Comparison of ENCODE assay signal across 13 cellular contexts in the genomic region with DNA sequence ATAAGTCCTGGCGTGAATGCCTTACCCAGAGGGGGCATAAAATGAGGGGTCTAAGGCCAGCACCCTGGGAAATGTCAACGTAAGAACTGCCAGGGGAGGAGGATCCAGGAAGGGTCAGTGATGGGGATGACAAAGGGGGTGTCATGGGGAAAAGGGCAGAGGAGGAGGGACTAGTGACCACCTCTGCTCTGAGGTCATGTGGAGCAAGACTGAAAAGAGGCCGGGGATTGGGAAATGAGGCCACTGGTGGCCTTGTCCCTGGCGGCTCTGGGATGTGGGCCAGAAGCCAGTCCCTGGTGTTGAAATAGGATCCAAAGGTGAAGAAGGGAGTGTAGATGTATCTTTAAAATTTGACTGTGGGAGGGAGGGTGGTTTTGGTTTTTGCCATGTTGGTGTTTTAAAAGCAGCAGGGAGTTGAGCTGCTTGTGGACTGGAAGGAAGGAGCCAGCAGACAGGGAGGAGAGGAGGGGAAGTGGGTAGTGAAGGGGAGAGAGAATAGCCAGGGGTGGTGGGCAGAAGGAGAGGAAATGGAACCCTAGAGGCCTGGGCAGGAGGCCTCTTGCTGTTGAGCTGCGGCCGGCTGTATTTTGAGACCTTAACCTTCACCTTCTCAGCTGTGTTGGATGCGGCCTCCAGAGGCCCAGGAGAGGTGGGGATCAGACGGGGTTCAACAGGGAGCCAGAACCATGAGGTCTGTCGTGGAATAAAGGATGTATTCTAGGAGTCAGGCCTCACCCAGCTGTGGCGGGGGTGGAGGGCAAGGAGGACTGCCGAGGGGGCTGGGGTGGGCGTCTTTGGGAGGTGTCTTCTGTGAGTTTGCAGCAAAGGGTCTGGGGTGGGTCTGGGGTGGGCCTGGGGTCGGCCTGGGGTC.
DNase-seq lines count a peak whose midpoint lies in the region; ATAC-seq and TF ChIP-seq lines count a peak whose summit lies in the region.
"Had no signal": no experiment of that assay in that cellular context is flagged by ENCODE, and none has a peak within 500 bp of the region (broad histone marks: within the 10 kb centered on the region; RNA-seq: fewer than 3 reads in every experiment).

No MANE protein-coding gene starts in this region.

- TF ChIP-seq POLR2A in gastroesophageal sphincter (IDR thresholded peaks at IDR 0.05), result no peak

- peak overlapping the region; percentile 31 for H2AFZ ChIP-seq in osteoblast (ENCODE audit: low read length)

- no peaks in the 10 kb centered on the region for H3K79me2 ChIP-seq in osteoblast (ENCODE audit: insufficient read depth, low read length)

- H3K4me3 ChIP-seq in gastroesophageal sphincter, result no peak overlapping the region
- no peak overlapping the region for H3K4me3 ChIP-seq in osteoblast (ENCODE audit: insufficient read depth, low read length)

- TF ChIP-seq EP300 in gastroesophageal sphincter (IDR thresholded peaks at IDR 0.05), result no peak

- ATAC-seq in gastroesophageal sphincter (peak; percentile 87), HG03520 (IDR thresholded peaks at IDR 0.05; ENCODE audit: unreplicated experiment) (no peak)
- ATAC-seq: activated T-cell treated with anti-CD3 and anti-CD28 coated beads, Interleukin-2, amount 50 U/mL, for 4 hours had no signal

- H3K27ac ChIP-seq in gastroesophageal sphincter (peak overlapping the region in 1 of 4 donors; percentile 8), osteoblast (ENCODE audit: low read depth, low read length) (no peak overlapping the region)

- H3K36me3 ChIP-seq in gastroesophageal sphincter, result no peaks in the 10 kb centered on the region
- H3K36me3 ChIP-seq in osteoblast (ENCODE audit: insufficient read depth, low read length), result no peaks in the 10 kb centered on the region
- H3K36me3 ChIP-seq: BE2C had no signal

- WGBS in gastroesophageal sphincter (ENCODE audit: low coverage in 1 of 2), 2 donors, result 73 to 88% methylated on average over 4 to 8 of the region's 13 CpGs

- H3K27me3 ChIP-seq in gastroesophageal sphincter (no peaks in the 10 kb centered on the region), osteoblast (ENCODE audit: insufficient read depth, low read length) (no peaks in the 10 kb centered on the region)
- H3K27me3 ChIP-seq: BE2C had no signal

- peaks cover 0 to 16% (median 6%) of the 10 kb centered on the region in 3 donors for H3K4me1 ChIP-seq in gastroesophageal sphincter
- peaks cover 12% of the 10 kb centered on the region for H3K4me1 ChIP-seq in osteoblast (ENCODE audit: insufficient read depth, low read length)
- H3K4me1 ChIP-seq: BE2C had no signal

- H3K9me3 ChIP-seq in gastroesophageal sphincter (no peaks in the 10 kb centered on the region), osteoblast (ENCODE audit: low read depth, low read length) (no peaks in the 10 kb centered on the region)
- H3K9me3 ChIP-seq: BE2C had no signal

- no peak overlapping the region for H3K4me2 ChIP-seq in osteoblast (ENCODE audit: insufficient read depth, low read length)

- TF ChIP-seq CTCF in gastroesophageal sphincter (IDR thresholded peaks at IDR 0.05) (no peak), osteoblast (IDR thresholded peaks at IDR 0.05; ENCODE audit: extremely low read depth, low read depth, low read length) (no peak)

- DNase-seq in AG08395 (ENCODE audit: low spot score), result peak; percentile 34
- peak; percentile 7 for DNase-seq in NCI-H2196 (lab: John Stamatoyannopoulos, UW; ENCODE audit: unreplicated experiment)
- DNase-seq in osteoblast (ENCODE audit: insufficient read length, low spot score, missing footprints), result peak; percentile 72
- DNase-seq in activated gamma-delta T cell (lab: John Stamatoyannopoulos, UW), result no peak
- DNase-seq in epidermal melanocyte (ENCODE audit: insufficient read length, low spot score), result no peak
- DNase-seq in NOMO-1 (lab: John Stamatoyannopoulos, UW; ENCODE audit: unreplicated experiment in 2 of 2), result no peak
- DNase-seq: activated T-cell treated with anti-CD3 and anti-CD28 coated beads, Interleukin-2, amount 50 U/mL, for 4 hours; BE2C; kidney glomerular epithelial cell; NCI-H226; SW 1271 had no signal

- no peaks in the 10 kb centered on the region for H4K20me1 ChIP-seq in osteoblast (ENCODE audit: insufficient read depth, low read length)

Comparison
In these comparisons a context has a peak if more than half of its experiments do, and no peak if none do; other contexts are left out.
1. DNase-seq: peak in AG08395 (single experiment), NCI-H2196 (single experiment) and osteoblast (single experiment); none in activated gamma-delta T cell (single experiment), epidermal melanocyte (single experiment) and NOMO-1 (0 of 2).